Comparison of ENCODE assay signal across 10 cellular contexts in genomic region chr4:105061720-105062119, GRCh38.
DNase-seq lines count a peak whose midpoint lies in the region; ATAC-seq, FAIRE-seq and TF ChIP-seq lines count a peak whose summit lies in the region.
"Had no signal": no experiment of that assay in that cellular context is flagged by ENCODE, and none has a peak within 500 bp of the region (broad histone marks: within the 10 kb centered on the region; RNA-seq: fewer than 3 reads in every experiment).

No MANE protein-coding gene starts in this region.

- TF ChIP-seq CTCF in left ventricle myocardium inferior (IDR thresholded peaks at IDR 0.05; ENCODE audit: borderline replicate concordance) (no peak), H1 (IDR thresholded peaks at IDR 0.05; ENCODE audit: control extremely low read depth in 1 of 3, insufficient read depth in 1 of 3, low read depth in 1 of 3, low read length in 3 of 3) (no peak)

- H3K14ac ChIP-seq in H1 (ENCODE audit: insufficient read length): no peak overlapping the region

- no peaks in the 10 kb centered on the region for H3K36me3 ChIP-seq in left ventricle myocardium inferior
- H3K36me3 ChIP-seq in H1 (ENCODE audit: control insufficient read depth in 2 of 4, insufficient read depth in 4 of 4, low read length in 3 of 4): no peaks in the 10 kb centered on the region; a peak in 1 of 8 replicates

- H3K4ac ChIP-seq in H1 (replicated peaks; ENCODE audit: insufficient read length, low read depth, low read length): no peak overlapping the region

- H4K8ac ChIP-seq in H1 (ENCODE audit: extremely low read depth, insufficient read depth, low read length): no peak overlapping the region

- H2AFZ ChIP-seq in H1 (ENCODE audit: low read length): peak overlapping the region; percentile 45

- TF ChIP-seq RAD21 in H1 (IDR thresholded peaks at IDR 0.05 in 1 of 2, conservative IDR thresholded peaks at IDR 0.05 in 1 of 2; ENCODE audit: low read depth in 2 of 2, low read length in 2 of 2): no peak

- no peaks in the 10 kb centered on the region for H3K27me3 ChIP-seq in left ventricle myocardium inferior (ENCODE audit: low read depth)
- no peaks in the 10 kb centered on the region for H3K27me3 ChIP-seq in right cardiac atrium (ENCODE audit: control insufficient read depth, insufficient read depth)
- H3K27me3 ChIP-seq in H1 (replicated peaks in 1 of 4; ENCODE audit: control insufficient read depth in 3 of 4, extremely low read depth in 1 of 4, insufficient read depth in 3 of 4, low read length in 3 of 4): no peaks in the 10 kb centered on the region

- DNase-seq in left ventricle myocardium inferior (no peak), right cardiac atrium (no peak), H1 (ENCODE audit: low read depth in 1 of 2, low spot score in 2 of 2) (no peak), NCI-H526 treated with DMSO at 0.1 percent for 48 hours (lab: John Stamatoyannopoulos, UW) (no peak), epidermal melanocyte (ENCODE audit: insufficient read length, low spot score) (no peak)
- no peak for DNase-seq in stimulated activated CD4-positive, alpha-beta T cell treated with anti-CD3 and anti-CD28 coated beads, Interleukin-4, amount 100 ng/mL, for 24 hours
- DNase-seq: NCI-H187, Right ventricle myocardium superior had no signal

- H3K4me2 ChIP-seq in H1 (ENCODE audit: insufficient read depth in 1 of 2, low read depth in 2 of 2, low read length in 2 of 2): no peak overlapping the region

- H3K4me1 ChIP-seq in left ventricle myocardium inferior (peaks cover 9% of the 10 kb centered on the region), right cardiac atrium (ENCODE audit: control insufficient read depth, insufficient read depth, low read length) (no peaks in the 10 kb centered on the region), H1 (replicated peaks in 1 of 4; ENCODE audit: control insufficient read depth in 3 of 4, insufficient read depth in 4 of 4, low read length in 3 of 4) (peaks cover 0 to 9% (median 5%) of the 10 kb centered on the region in 4 experiments; a peak in 3 of 7 replicates)

- no peak overlapping the region for H2BK5ac ChIP-seq in H1 (ENCODE audit: low read depth, low read length)

- H3K56ac ChIP-seq in H1 (replicated peaks; ENCODE audit: insufficient read length, low read depth, low read length): no peak overlapping the region

- H3K18ac ChIP-seq in H1 (ENCODE audit: extremely low read depth, low read length): no peak overlapping the region

- CTCF ChIA-PET in H1 (lab: Charles Lee; ENCODE audit: partially characterized antibody): no interaction called here

- WGBS in right cardiac atrium: 28% methylated on average over 1 of the region's 1 CpG
- whole genome bisulfite sequencing in H1 (ENCODE audit: extremely low coverage in 1 of 2, insufficient coverage in 1 of 2, insufficient read length in 1 of 2, insufficient replicate concordance in 2 of 2, low coverage in 1 of 2, low lambda C conversion rate in 2 of 2, missing lambda C conversion rate in 1 of 2), 2 experiments: 100% methylated on average over 1 of the region's 1 CpG; no CpG with 5 or more reads in 1 of the 2 experiments

- no peak for FAIRE-seq in H1 (lab: Jason Lieb, UNC)

- H3K4me3 ChIP-seq in left ventricle myocardium inferior (no peak overlapping the region), right cardiac atrium (ENCODE audit: low read length) (no peak overlapping the region), H1 (ENCODE audit: extremely low read depth in 1 of 4, insufficient read depth in 2 of 4, low read depth in 3 of 4, low read length in 4 of 4) (no peak overlapping the region)

- H2BK15ac ChIP-seq in H1 (ENCODE audit: low read length): no peak overlapping the region

- no peak overlapping the region for H4K91ac ChIP-seq in H1 (replicated peaks; ENCODE audit: insufficient read length, low read length)

- H3K79me2 ChIP-seq in H1 (ENCODE audit: control insufficient read depth in 1 of 2, insufficient read depth in 2 of 2, low read length in 2 of 2): no peaks in the 10 kb centered on the region

- POLR2A ChIA-PET in H1 (lab: Charles Lee; ENCODE audit: partially characterized antibody): no interaction called here

- H3K9me3 ChIP-seq in left ventricle myocardium inferior (replicated peaks) (no peaks in the 10 kb centered on the region), right cardiac atrium (ENCODE audit: control insufficient read depth, low read length) (no peaks in the 10 kb centered on the region), H1 (ENCODE audit: insufficient read depth in 2 of 2, low read depth in 1 of 2, low read length in 1 of 2) (no peaks in the 10 kb centered on the region)

- no peak overlapping the region; the same call in 1 of the 2 replicates for H2BK12ac ChIP-seq in H1 (ENCODE audit: low read depth, low read length)

- no peak for TF ChIP-seq POLR2A in H1 (IDR thresholded peaks at IDR 0.05; ENCODE audit: control extremely low read depth in 1 of 2, low read depth in 2 of 2, low read length in 2 of 2)

- no peak overlapping the region for H4K5ac ChIP-seq in H1 (ENCODE audit: insufficient read length, low read depth, low read length)

- H3K27ac ChIP-seq in left ventricle myocardium inferior (replicated peaks): peak overlapping the region; percentile 36
- H3K27ac ChIP-seq in right cardiac atrium (ENCODE audit: low read length): no peak overlapping the region
- H3K27ac ChIP-seq in H1 (ENCODE audit: low read depth, low read length): no peak overlapping the region

- H3K79me1 ChIP-seq in H1 (ENCODE audit: low read depth, low read length): no peaks in the 10 kb centered on the region

- no peaks in the 10 kb centered on the region for H4K20me1 ChIP-seq in H1 (replicated peaks in 1 of 2; ENCODE audit: control insufficient read depth in 1 of 2, insufficient read depth in 2 of 2, low read length in 2 of 2)

- no peak overlapping the region for H3K9ac ChIP-seq in H1 (replicated peaks in 1 of 4; ENCODE audit: extremely low read depth in 1 of 4, low read depth in 3 of 4, low read length in 3 of 4)

- TF ChIP-seq EP300 in H1 (IDR thresholded peaks at IDR 0.05; ENCODE audit: borderline replicate concordance in 1 of 2, low read depth in 2 of 2, low read length in 2 of 2): no peak

- no peak overlapping the region for H2AK5ac ChIP-seq in H1 (ENCODE audit: low read depth, low read length)

- intact Hi-C loops in left ventricle myocardium inferior (cut with micrococcal nuclease): no loop called here
- intact Hi-C loops in right cardiac atrium (cut with DNase I): no loop called here

- ATAC-seq in right cardiac atrium: no peak
- ATAC-seq in SK-N-SH treated with all-trans-retinoic acid at 6 μM for 48 hours: peak; percentile 44
- no peak for ATAC-seq in GM19351 (IDR thresholded peaks at IDR 0.05; ENCODE audit: unreplicated experiment)

- no peaks in the 10 kb centered on the region for H3K23me2 ChIP-seq in H1 (ENCODE audit: low read depth, low read length)

- no peak overlapping the region for H2BK20ac ChIP-seq in H1 (ENCODE audit: low read length)

- no peak overlapping the region for H2BK120ac ChIP-seq in H1 (replicated peaks; ENCODE audit: low read depth, low read length)

- no peak overlapping the region for H3K23ac ChIP-seq in H1 (ENCODE audit: insufficient read length)

TF ChIP-seq in SK-N-SH treated with all-trans-retinoic acid at 6 μM for 48 hours, 23 proteins besides CTCF, POLR2A, EP300 and RAD21:
- TF ChIP-seq ISL1 (CRISPR knock-in tag; IDR thresholded peaks at IDR 0.05): peak; percentile 62
- peak; percentile 33; the same call in 1 of the 2 replicates for TF ChIP-seq TOX (CRISPR knock-in tag; IDR thresholded peaks at IDR 0.05; ENCODE audit: borderline replicate concordance)
- no peak for TF ChIP-seq ZFP3 (CRISPR knock-in tag; IDR thresholded peaks at IDR 0.05)
TF ChIP-seq in SK-N-SH treated with all-trans-retinoic acid at 6 μM for 48 hours: peak in this region for 2.

TF ChIP-seq in H1, 55 proteins besides CTCF, POLR2A, EP300 and RAD21:
- TF ChIP-seq KDM4A (IDR thresholded peaks at IDR 0.05; ENCODE audit: low read depth, low read length, severe bottlenecking): no peak
- no peak for TF ChIP-seq POU5F1 (IDR thresholded peaks at IDR 0.05; ENCODE audit: low read depth, low read length)
- TF ChIP-seq JUN (IDR thresholded peaks at IDR 0.05; ENCODE audit: low read depth, low read length): no peak
- no peak for TF ChIP-seq GTF2F1 (IDR thresholded peaks at IDR 0.05; ENCODE audit: borderline replicate concordance, low read depth, low read length)
- TF ChIP-seq CBX5 (IDR thresholded peaks at IDR 0.05; ENCODE audit: low read depth, low read length): no peak
